Comparison of ENCODE assay signal across 15 cellular contexts in genomic region chr9:107316795-107317661, GRCh38. TPM values are rescaled to one million over a fixed set of nuclear protein-coding genes. Genes with fewer than 3 reads are reported as not detected.
DNase-seq lines count a peak whose midpoint lies in the region; ATAC-seq, FAIRE-seq and TF ChIP-seq lines count a peak whose summit lies in the region.
"Had no signal": no experiment of that assay in that cellular context is flagged by ENCODE, and none has a peak within 500 bp of the region (broad histone marks: within the 10 kb centered on the region; RNA-seq: fewer than 3 reads in every experiment).

No MANE protein-coding gene starts in this region.

- H4K20me1 ChIP-seq in HCT116 (ENCODE audit: insufficient read depth) = peaks cover 49% of the 10 kb centered on the region
- no peaks in the 10 kb centered on the region for H4K20me1 ChIP-seq in K562 (replicated peaks; ENCODE audit: control insufficient read depth, insufficient read depth, low read length)
- H4K20me1 ChIP-seq in neural progenitor cell (ENCODE audit: low read depth) = peaks cover 44% of the 10 kb centered on the region

- peaks cover 63% of the 10 kb centered on the region for H3K36me3 Mint-ChIP-seq in activated CD4-positive, alpha-beta T cell treated with anti-CD3 and anti-CD28 coated beads for 36 hours (ENCODE audit: low read depth)
- peaks cover 60% of the 10 kb centered on the region for H3K36me3 Mint-ChIP-seq in neural progenitor cell

- no peaks in the 10 kb centered on the region for H3K27me3 Mint-ChIP-seq in activated CD4-positive, alpha-beta T cell treated with anti-CD3 and anti-CD28 coated beads for 36 hours
- H3K27me3 Mint-ChIP-seq in neural progenitor cell (ENCODE audit: insufficient read depth, low read depth) = peaks cover 2% of the 10 kb centered on the region

- H3K27me3 ChIP-seq in HCT116 (ENCODE audit: insufficient read depth, low read length) = no peaks in the 10 kb centered on the region
- no peaks in the 10 kb centered on the region for H3K27me3 ChIP-seq in K562 (ENCODE audit: control insufficient read depth in 2 of 2, insufficient read depth in 2 of 2, low read length in 2 of 2)
- H3K27me3 ChIP-seq in neural progenitor cell = no peaks in the 10 kb centered on the region

- no peak for ATAC-seq in activated CD4-positive, alpha-beta T cell treated with anti-CD3 and anti-CD28 coated beads for 36 hours
- 0 out of 2 replicates have a peak, but pooled peaks have one; percentile 16 for ATAC-seq in HCT116
- peak; percentile 30; the same call in 2 of the 3 replicates for ATAC-seq in K562

- H2AFZ ChIP-seq in HCT116 (ENCODE audit: low read depth, low read length, poor library complexity, severe bottlenecking) (no peak overlapping the region), K562 (ENCODE audit: low read depth, low read length) (no peak overlapping the region), neural progenitor cell (replicated peaks) (no peak overlapping the region)
- H2AFZ ChIP-seq: parathyroid adenoma had no signal

- no peak overlapping the region for H3K4me3 ChIP-seq in HCT116 (replicated peaks in 1 of 2; ENCODE audit: low read depth in 1 of 2, low read length in 2 of 2)
- H3K4me3 ChIP-seq in K562 = no peak overlapping the region
- no peak overlapping the region for H3K4me3 ChIP-seq in neural progenitor cell

- WGBS in K562 (ENCODE audit: insufficient coverage, low coverage, missing lambda C conversion rate) = 86% methylated on average over 5 of the region's 5 CpGs

- intact Hi-C loops in activated CD4-positive, alpha-beta T cell treated with anti-CD3 and anti-CD28 coated beads for 36 hours (cut with DNase I, micrococcal nuclease) = no loop called here
- intact Hi-C loops in HCT116 (cut with micrococcal nuclease) = no loop called here
- intact Hi-C loops in K562 (cut with micrococcal nuclease) = no loop called here

- H3K9me3 ChIP-seq in HCT116 (ENCODE audit: control insufficient read depth in 1 of 2, insufficient read depth in 1 of 2, low read depth in 1 of 2, low read length in 2 of 2) (no peaks in the 10 kb centered on the region), K562 (replicated peaks; ENCODE audit: control insufficient read depth, insufficient read depth, low read depth, low read length) (no peaks in the 10 kb centered on the region), neural progenitor cell (ENCODE audit: low read depth) (no peaks in the 10 kb centered on the region)

- H3K4me1 Mint-ChIP-seq in activated CD4-positive, alpha-beta T cell treated with anti-CD3 and anti-CD28 coated beads for 36 hours = peaks cover 42% of the 10 kb centered on the region
- peaks cover 23% of the 10 kb centered on the region for H3K4me1 Mint-ChIP-seq in neural progenitor cell

- H3K4me2 ChIP-seq in HCT116 (ENCODE audit: low read length) = no peak overlapping the region
- no peak overlapping the region for H3K4me2 ChIP-seq in K562 (ENCODE audit: insufficient read depth, low read length)
- peak overlapping the region; percentile 39 for H3K4me2 ChIP-seq in neural progenitor cell

- BruUV-seq in HCT116 (replicated peaks; lab: Mats Ljungman, UMichigan) (no TSS peak), K562 (replicated peaks; lab: Mats Ljungman, UMichigan) (no TSS peak)

- peaks cover 39 to 59% of the 10 kb centered on the region in 2 experiments for H3K36me3 ChIP-seq in HCT116 (ENCODE audit: control insufficient read depth in 1 of 2, insufficient read depth in 2 of 2, low read length in 2 of 2)
- H3K36me3 ChIP-seq in K562 (ENCODE audit: control insufficient read depth, insufficient read depth, low read length) = peaks cover 91% of the 10 kb centered on the region
- H3K36me3 ChIP-seq in neural progenitor cell = peaks cover 21% of the 10 kb centered on the region

- TF ChIP-seq RAD21 in HCT116 (IDR thresholded peaks at IDR 0.05; ENCODE audit: low read depth) = no peak
- no peak for TF ChIP-seq RAD21 in K562 (CRISPR knock-in tag; conservative IDR thresholded peaks at IDR 0.05 in 1 of 2, IDR thresholded peaks at IDR 0.05 in 1 of 2)

- no peaks in the 10 kb centered on the region for H3K9me2 ChIP-seq in HCT116 (ENCODE audit: insufficient read depth)

- CTCF ChIA-PET in activated CD4-positive, alpha-beta T cell treated with anti-CD3 and anti-CD28 coated beads for 36 hours (lab: Charles Lee) = interaction anchor here (0.8 kb wide), 1 partner anchor 10 kb away, joined by 4 read pairs; no protein-coding TSS in a partner anchor
- CTCF ChIA-PET in HCT116 (lab: Charles Lee) (no interaction called here), K562 (lab: Yijun Ruan, JAX; ENCODE audit: low intra/inter-chr PET ratio) (no interaction called here)

- in situ Hi-C loops in K562 (cut with MboI) = no loop called here

- TF ChIP-seq CTCF in HCT116 (IDR thresholded peaks at IDR 0.05 in 2 of 3, conservative IDR thresholded peaks at IDR 0.05 in 1 of 3; ENCODE audit: borderline replicate concordance in 1 of 3, insufficient read depth in 1 of 3, low read depth in 2 of 3, low read length in 2 of 3) (no peak), K562 (IDR thresholded peaks at IDR 0.05 in 2 of 3, conservative IDR thresholded peaks at IDR 0.05 in 1 of 3; ENCODE audit: insufficient read depth in 2 of 3, low read depth in 1 of 3, low read length in 3 of 3) (no peak), neural progenitor cell (IDR thresholded peaks at IDR 0.05) (no peak)

- peaks cover 100% of the 10 kb centered on the region for H3K79me2 ChIP-seq in HCT116 (ENCODE audit: insufficient read depth, low read length)
- H3K79me2 ChIP-seq in K562 (ENCODE audit: control insufficient read depth, insufficient read depth, low read length) = peaks cover 81% of the 10 kb centered on the region
- peaks cover 100% of the 10 kb centered on the region for H3K79me2 ChIP-seq in neural progenitor cell (ENCODE audit: low read depth)

- TF ChIP-seq POLR2A in HCT116 (IDR thresholded peaks at IDR 0.05; ENCODE audit: borderline replicate concordance, extremely low read depth, insufficient read depth, insufficient read length) (no peak), K562 (conservative IDR thresholded peaks at IDR 0.05) (no peak)

- peak; percentile 59 for FAIRE-seq in K562 (lab: Jason Lieb, UNC)

- H3K9ac ChIP-seq in HCT116 (ENCODE audit: low read length) (no peak overlapping the region), K562 (ENCODE audit: insufficient read depth in 1 of 2, low read depth in 2 of 2, low read length in 2 of 2) (no peak overlapping the region), neural progenitor cell (no peak overlapping the region)
- H3K9ac ChIP-seq: parathyroid adenoma had no signal

- DNase-seq in activated CD4-positive, alpha-beta T cell treated with anti-CD3 and anti-CD28 coated beads for 36 hours = no peak
- no peak for DNase-seq in activated CD4-positive, alpha-beta T cell treated with anti-CD3 and anti-CD28 coated beads for 1 hour
- DNase-seq in HCT116 (ENCODE audit: low read depth, low spot score) (no peak), K562 (ENCODE audit: extremely low read depth in 1 of 4, low spot score in 3 of 4) (no peak), neural progenitor cell (ENCODE audit: low spot score) (peak; percentile 39), HK-2 (ENCODE audit: unreplicated experiment) (no peak), NCI-H748 (lab: John Stamatoyannopoulos, UW; ENCODE audit: unreplicated experiment) (no peak), SHP77 treated with DMSO at 0.1 percent for 48 hours (lab: John Stamatoyannopoulos, UW) (no peak)
- DNase-seq: dermis blood vessel endothelial cell; DMS53; foreskin melanocyte; NCI-H1105; NCI-H510A treated with DMSO at 0.1 percent for 48 hours; stimulated activated CD4-positive, alpha-beta T cell treated with anti-CD3 and anti-CD28 coated beads, Interleukin-1b, Interleukin-23, amount 100 ng/mL, for 48 hours had no signal

- peak overlapping the region; percentile 29 for H3K27ac Mint-ChIP-seq in activated CD4-positive, alpha-beta T cell treated with anti-CD3 and anti-CD28 coated beads for 36 hours
- peak overlapping the region; percentile 1 for H3K27ac Mint-ChIP-seq in neural progenitor cell

- POLR2A ChIA-PET in activated CD4-positive, alpha-beta T cell treated with anti-CD3 and anti-CD28 coated beads for 36 hours (lab: Charles Lee) = no interaction called here
- POLR2A ChIA-PET in HCT116 (lab: Charles Lee) = no interaction called here
- POLR2A ChIA-PET in K562 (lab: Yijun Ruan, JAX) = no interaction called here

- H3K27ac ChIP-seq in HCT116 (ENCODE audit: low read depth, low read length) (no peak overlapping the region), K562 (ENCODE audit: extremely low read depth, low read depth, low read length) (no peak overlapping the region), neural progenitor cell (peak overlapping the region; percentile 91)
- H3K27ac ChIP-seq: parathyroid adenoma had no signal

- H3K4me3 Mint-ChIP-seq in activated CD4-positive, alpha-beta T cell treated with anti-CD3 and anti-CD28 coated beads for 36 hours = no peak overlapping the region
- no peak overlapping the region for H3K4me3 Mint-ChIP-seq in neural progenitor cell

- RAD21 ChIA-PET in HCT116 (lab: Charles Lee; ENCODE audit: low non-redundant PET in 1 of 2, low total read pairs in 2 of 2, uncharacterized antibody in 2 of 2, unreplicated experiment in 2 of 2) = no interaction called here

- H3K9me3 Mint-ChIP-seq in activated CD4-positive, alpha-beta T cell treated with anti-CD3 and anti-CD28 coated beads for 36 hours (ENCODE audit: low read depth) = no peaks in the 10 kb centered on the region
- peaks cover 5% of the 10 kb centered on the region for H3K9me3 Mint-ChIP-seq in neural progenitor cell

- H3F3A ChIP-seq in neural progenitor cell (ENCODE audit: low read depth) = peaks cover 18% of the 10 kb centered on the region

- H3K9me1 ChIP-seq in K562 (ENCODE audit: control insufficient read depth, insufficient read depth, low read length) = no peaks in the 10 kb centered on the region

- H3K4me1 ChIP-seq in HCT116 (ENCODE audit: control insufficient read depth in 1 of 2, insufficient read depth in 2 of 2, low read length in 2 of 2) (peaks cover 0 to 8% of the 10 kb centered on the region in 2 experiments; a peak in 1 of 4 replicates), K562 (replicated peaks in 1 of 2; ENCODE audit: control insufficient read depth in 2 of 2, insufficient read depth in 2 of 2, low read length in 2 of 2) (no peaks in the 10 kb centered on the region), neural progenitor cell (peaks cover 37% of the 10 kb centered on the region)
- H3K4me1 ChIP-seq: parathyroid adenoma had no signal

- TF ChIP-seq EP300 in K562 (IDR thresholded peaks at IDR 0.05; ENCODE audit: low read length) = no peak

RNA-seq across cellular contexts. Expression of gene RAD23B, which starts 33.9 kb away (rescaled TPM):
- 100 to 1,000 TPM; 114 to 188 TPM for total RNA-seq in activated CD4-positive, alpha-beta T cell treated with anti-CD3 and anti-CD28 coated beads for 36 hours
- total RNA-seq in HCT116 (2021; ENCODE audit: unreplicated experiment) (251 TPM), K562 (2014; rRNA removed) (43.9 and 47.6 TPM in 2 replicates), K562 (2014; rRNA removed; fragmentation: Illumina TruSeq; extraction: Trizol) (133 and 144 TPM in 2 replicates), K562 (2015; rRNA removed; fragmentation: Illumina TruSeq; extraction: Trizol) (108 and 114 TPM in 2 replicates), K562 (2021) (129 and 134 TPM in 2 replicates), neural progenitor cell (ENCODE audit: low replicate concordance) (149 and 178 TPM in 2 replicates)
- polyA plus RNA-seq in HCT116 (2012) = 113 and 123 TPM in 2 replicates
- 35.9 and 44.5 TPM in 2 replicates for total RNA-seq in K562 (2011; cell fraction: chromatin; rRNA removed; ENCODE audit: low replicate concordance)
- 23.2 and 23.3 TPM in 2 replicates for total RNA-seq in K562 (2011; cell fraction: nucleolus; rRNA removed)
- 33.0 and 46.1 TPM in 2 replicates for total RNA-seq in K562 (2011; cell fraction: nucleoplasm; rRNA removed)
- polyA plus RNA-seq in K562 (2011; rRNA removed) (128 and 165 TPM in 2 replicates), K562 (2014; fragmentation: Illumina TruSeq; extraction: Trizol) (141 and 184 TPM in 2 replicates), K562 (2014; fragmentation: Nextera tagmentation; extraction: Ambion mirVana) (10 to 100 TPM; 14.5 to 30.4 TPM), K562 (2014; rRNA removed) (86.3 and 86.9 TPM in 2 replicates)
- polyA plus RNA-seq in K562 (2011; cell fraction: cytosol; rRNA removed) = 87.8 and 95.1 TPM in 2 replicates
- polyA plus RNA-seq in K562 (2011; cell fraction: nucleus; rRNA removed) = 40.4 and 42.4 TPM in 2 replicates
- 61.4 and 102 TPM in 2 replicates for polyA plus RNA-seq in K562 (2012)
- 139 and 204 TPM in 2 replicates for polyA minus RNA-seq in K562 (2011; rRNA and poly(A)+ RNA removed)
- polyA minus RNA-seq in K562 (2011; cell fraction: cytosol; rRNA and poly(A)+ RNA removed) = 116 and 172 TPM in 2 replicates
- polyA minus RNA-seq in K562 (2011; cell fraction: nucleus; rRNA and poly(A)+ RNA removed) = 19.4 and 33.5 TPM in 2 replicates
